In genomic region chr5:92704590-92704989, GRCh38 we compare ENCODE assay signal across 16 cellular contexts.
DNase-seq lines count a peak whose midpoint lies in the region; FAIRE-seq and TF ChIP-seq lines count a peak whose summit lies in the region.
"Had no signal": no experiment of that assay in that cellular context is flagged by ENCODE, and none has a peak within 500 bp of the region (broad histone marks: within the 10 kb centered on the region; RNA-seq: fewer than 3 reads in every experiment).

No MANE protein-coding gene starts in this region.

- no peaks in the 10 kb centered on the region for H3K36me3 Mint-ChIP-seq in HFFc6 (ENCODE audit: low read depth)
- H3K36me3 Mint-ChIP-seq: CD4-positive, alpha-beta memory T cell; IgD-negative memory B cell had no signal

- no peaks in the 10 kb centered on the region for H3K27me3 Mint-ChIP-seq in HFFc6 (ENCODE audit: insufficient read depth)
- H3K27me3 Mint-ChIP-seq: CD4-positive, alpha-beta memory T cell; IgD-negative memory B cell had no signal

- H3K9me3 ChIP-seq in adipocyte (ENCODE audit: control insufficient read depth, low read length), result no peaks in the 10 kb centered on the region

- H3K9ac ChIP-seq in adipocyte (ENCODE audit: low read length), result no peak overlapping the region

- H3K4me3 ChIP-seq in AG09309 (ENCODE audit: control insufficient read depth, low read depth, low read length) (no peak overlapping the region), adipocyte (ENCODE audit: low read length) (no peak overlapping the region), H7 (ENCODE audit: insufficient read depth, low read depth, low read length) (no peak overlapping the region)

- no peak overlapping the region for H3K4me3 Mint-ChIP-seq in HFFc6
- H3K4me3 Mint-ChIP-seq: CD4-positive, alpha-beta memory T cell; IgD-negative memory B cell had no signal

- H3K27me3 ChIP-seq in adipocyte (replicated peaks; ENCODE audit: control insufficient read depth, insufficient read depth, low read length) (no peaks in the 10 kb centered on the region), H7 (ENCODE audit: control insufficient read depth, insufficient read depth, low read length) (no peaks in the 10 kb centered on the region)

- H3K9me3 Mint-ChIP-seq in HFFc6, result no peaks in the 10 kb centered on the region
- H3K9me3 Mint-ChIP-seq: IgD-negative memory B cell had no signal

- H3K4me1 ChIP-seq in adipocyte (ENCODE audit: control insufficient read depth, insufficient read depth, low read length), result peaks cover 10% of the 10 kb centered on the region

- no peak overlapping the region for H3K27ac Mint-ChIP-seq in HFFc6
- H3K27ac Mint-ChIP-seq: CD4-positive, alpha-beta memory T cell; IgD-negative memory B cell had no signal

- no peak for FAIRE-seq in urothelium cell line (lab: Jason Lieb, UNC)
- FAIRE-seq: GM19239 had no signal

- H3K36me3 ChIP-seq in adipocyte (ENCODE audit: control insufficient read depth, insufficient read depth, low read length, severe bottlenecking) (no peaks in the 10 kb centered on the region), H7 (replicated peaks; ENCODE audit: control insufficient read depth, insufficient read depth, low read length) (no peaks in the 10 kb centered on the region)

- TF ChIP-seq CTCF in AG09309 (IDR thresholded peaks at IDR 0.05; ENCODE audit: control insufficient read depth, insufficient read depth, low read depth, low read length, missing control alignments), result no peak
- TF ChIP-seq CTCF in HFFc6 (IDR thresholded peaks at IDR 0.05), result no peak

- DNase-seq in AG09309 (ENCODE audit: low read depth) (peak; percentile 3), HFFc6 (peak; percentile 36), adipocyte (ENCODE audit: low read depth) (peak; percentile 36), renal cortical epithelial cell (ENCODE audit: low read depth) (peak; percentile 6), H7 (no peak), urothelium cell line (ENCODE audit: low spot score) (no peak), SHP77 (lab: John Stamatoyannopoulos, UW) (no peak)
- DNase-seq: Calu3; CD4-positive, alpha-beta memory T cell; Kasumi-1; NCI-H1930; NCI-H2171 treated with DMSO at 0.1 percent for 48 hours; NCI-H510A; RPMI8226 had no signal

- H3K4me1 Mint-ChIP-seq in HFFc6 (ENCODE audit: low read depth), result peaks cover 26% of the 10 kb centered on the region
- H3K4me1 Mint-ChIP-seq: CD4-positive, alpha-beta memory T cell; IgD-negative memory B cell had no signal

Comparison
In these comparisons a context has a peak if more than half of its experiments do, and no peak if none do; other contexts are left out.
1. DNase-seq: peak in AG09309 (single experiment), HFFc6 (single experiment), adipocyte (single experiment) and renal cortical epithelial cell (single experiment); none in H7 (single experiment), urothelium cell line (single experiment) and SHP77 (0 of 2).